In genomic region chr20:59526242-59527225, GRCh38 we compare ENCODE assay signal across 8 cellular contexts.
DNase-seq lines count a peak whose midpoint lies in the region; ATAC-seq and TF ChIP-seq lines count a peak whose summit lies in the region.

No MANE protein-coding gene starts in this region.

- ATAC-seq in omental fat pad (ENCODE audit: low FRiP score) = peak; percentile 23
- no peak for ATAC-seq in HG03520 (IDR thresholded peaks at IDR 0.05; ENCODE audit: unreplicated experiment)

- H3K4me1 ChIP-seq in vagina = no peaks in the 10 kb centered on the region

- no peaks in the 10 kb centered on the region for H3K27me3 ChIP-seq in vagina

- no peak overlapping the region for H3K4me3 ChIP-seq in cardiac fibroblast (replicated peaks in 1 of 2; ENCODE audit: low read depth in 2 of 2, low read length in 2 of 2)
- no peak overlapping the region for H3K4me3 ChIP-seq in vagina

- H3K36me3 ChIP-seq in vagina = no peaks in the 10 kb centered on the region

- TF ChIP-seq POLR2A in vagina (IDR thresholded peaks at IDR 0.05) = no peak

- intact Hi-C loops in vagina (cut with DNase I) = no loop called here

- H3K27ac ChIP-seq in vagina = no peak overlapping the region

- TF ChIP-seq CTCF in cardiac fibroblast (IDR thresholded peaks at IDR 0.05; ENCODE audit: low read depth, low read length) (peak; percentile 30), omental fat pad (IDR thresholded peaks at IDR 0.05) (no peak), vagina (IDR thresholded peaks at IDR 0.05) (no peak)

- DNase-seq in NCI-H1105 treated with DMSO at 0.1 percent for 48 hours (lab: John Stamatoyannopoulos, UW) = peak; percentile 12
- DNase-seq in NCI-H1105 (lab: John Stamatoyannopoulos, UW) = no peak
- peak; percentile 33 for DNase-seq in NAMALWA (ENCODE audit: low spot score)
- peak in 1 of 2 donors; percentile 5 for DNase-seq in cardiac fibroblast (ENCODE audit: low read depth in 2 of 2)
- DNase-seq in omental fat pad (ENCODE audit: low spot score) = no peak
- no peak for DNase-seq in activated gamma-delta T cell (lab: John Stamatoyannopoulos, UW)
- no peak for DNase-seq in vagina (ENCODE audit: extremely low spot score in 2 of 2)

- no peaks in the 10 kb centered on the region for H3K9me3 ChIP-seq in vagina

Comparison
In these comparisons a context has a peak if more than half of its experiments do, and no peak if none do; other contexts are left out.
1. DNase-seq: peak in NCI-H1105 treated with DMSO at 0.1 percent for 48 hours (single experiment) and NAMALWA (single experiment); none in NCI-H1105 (single experiment), omental fat pad (single experiment), activated gamma-delta T cell (single experiment) and vagina (0 of 2).